ENCODE assay signal across 15 cellular contexts in the genomic region with DNA sequence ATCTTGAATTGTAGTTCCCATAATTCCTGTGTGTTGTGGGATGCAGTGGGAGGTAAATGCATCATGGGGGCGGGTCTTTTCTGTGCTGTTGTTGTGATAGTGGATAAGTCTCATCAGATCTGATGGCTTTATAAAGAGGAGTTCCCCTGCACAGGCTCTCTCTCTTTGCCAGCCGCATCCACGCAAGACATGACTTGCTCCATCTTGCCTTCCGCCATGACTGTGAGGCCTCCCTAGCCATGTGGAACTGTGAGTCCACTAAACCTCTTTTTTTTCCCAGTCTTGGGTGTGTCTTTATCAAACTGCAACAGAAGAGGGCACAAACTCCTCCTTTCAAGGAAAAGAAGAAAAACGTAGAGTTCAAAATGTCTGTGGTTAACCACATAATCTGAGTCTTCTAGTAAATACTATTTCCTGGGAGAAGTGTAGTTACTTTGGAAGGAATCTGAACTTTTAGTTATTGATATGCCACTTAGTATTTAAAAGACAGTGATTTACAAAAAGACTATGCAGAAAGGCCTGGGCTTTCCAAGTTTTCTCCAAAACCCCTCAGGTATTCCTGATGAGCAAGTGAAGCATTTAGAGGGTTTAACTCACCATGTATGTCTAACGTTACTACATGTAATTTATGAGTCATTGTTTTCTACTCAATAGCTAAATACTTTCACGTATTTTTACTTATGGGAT. TPM values are rescaled to one million over a fixed set of nuclear protein-coding genes. Genes with fewer than 3 reads are reported as not detected.
DNase-seq lines count a peak whose midpoint lies in the region; ATAC-seq and TF ChIP-seq lines count a peak whose summit lies in the region.
"Had no signal": no experiment of that assay in that cellular context is flagged by ENCODE, and none has a peak within 500 bp of the region (broad histone marks: within the 10 kb centered on the region; RNA-seq: fewer than 3 reads in every experiment).

No MANE protein-coding gene starts in this region.

- H2AK5ac ChIP-seq in neuronal stem cell (ENCODE audit: low read depth, low read length) = no peak overlapping the region

- H3K4ac ChIP-seq in neuronal stem cell (ENCODE audit: low read length) = no peak overlapping the region

- H3K4me3 ChIP-seq in AG04449 (ENCODE audit: low read depth, low read length) = no peak overlapping the region
- no peak overlapping the region for H3K4me3 ChIP-seq in left ventricle myocardium inferior
- no peak overlapping the region for H3K4me3 ChIP-seq in neuronal stem cell (ENCODE audit: low read length in 2 of 2)
- H3K4me3 ChIP-seq in coronary artery = no peak overlapping the region
- H3K4me3 ChIP-seq: BLaER1 treated with 17β-estradiol and CSF1 and Interleukin-3, amounts not matched to agents 10 nM and 100 nM; GM12878; upper lobe of right lung had no signal

- H3K18ac ChIP-seq in neuronal stem cell (ENCODE audit: low read length) = no peak overlapping the region

- no peaks in the 10 kb centered on the region for H3K27me3 ChIP-seq in left ventricle myocardium inferior (ENCODE audit: low read depth)
- H3K27me3 ChIP-seq in neuronal stem cell (ENCODE audit: control insufficient read depth in 3 of 3, insufficient read depth in 3 of 3, low read depth in 1 of 3, low read length in 3 of 3) = no peaks in the 10 kb centered on the region
- H3K27me3 ChIP-seq: upper lobe of right lung had no signal

- no peak overlapping the region for H4K8ac ChIP-seq in neuronal stem cell (ENCODE audit: low read depth, low read length)

- no CpG with 5 or more reads among the region's 7 CpGs for WGBS in neuronal stem cell (ENCODE audit: extremely low coverage in 2 of 2, insufficient read length in 2 of 2, insufficient replicate concordance in 1 of 2), 2 donors

- H3K4me1 Mint-ChIP-seq in glutamatergic neuron (ENCODE audit: low read depth, unreplicated experiment) = no peaks in the 10 kb centered on the region

- CTCF ChIA-PET in AG04449 (lab: Yijun Ruan, JAX) = interaction anchor here (1.3 to 2.9 kb wide), 5 partner anchors 9 to 102 kb away, joined by 4 to 15 read pairs (median 13); a partner anchor contains a TSS

- no peak overlapping the region for H3K27ac Mint-ChIP-seq in glutamatergic neuron (ENCODE audit: unreplicated experiment)
- H3K27ac Mint-ChIP-seq: activated naive CD4-positive, alpha-beta T cell treated with anti-CD3 and anti-CD28 coated beads, Interleukin-2, amount 50 U/mL, for 72 hours had no signal

- POLR2A ChIA-PET in AG04449 (lab: Yijun Ruan, JAX) = interaction anchor here (0.9 kb wide), 1 partner anchor 9 kb away, joined by 4 read pairs; no protein-coding TSS in a partner anchor

- intact Hi-C loops in left ventricle myocardium inferior (cut with micrococcal nuclease) = loop anchor here (5.0 kb wide), 1 partner anchor 63 kb away; no protein-coding TSS in a partner anchor

- H3K36me3 Mint-ChIP-seq in glutamatergic neuron (ENCODE audit: unreplicated experiment) = no peaks in the 10 kb centered on the region

- H3K4me1 ChIP-seq in left ventricle myocardium inferior (peaks cover 44% of the 10 kb centered on the region), neuronal stem cell (ENCODE audit: control insufficient read depth in 2 of 2, insufficient read depth in 1 of 2, low read depth in 1 of 2, low read length in 2 of 2) (no peaks in the 10 kb centered on the region)

- H3K27ac ChIP-seq in left ventricle myocardium inferior (replicated peaks) (peak overlapping the region; percentile 4), neuronal stem cell (replicated peaks; ENCODE audit: low read length) (no peak overlapping the region), coronary artery (peak overlapping the region in 1 of 2 donors; percentile 19)
- H3K27ac ChIP-seq: BLaER1 treated with 17β-estradiol and CSF1 and Interleukin-3, amounts not matched to agents 10 nM and 100 nM; upper lobe of right lung had no signal

- DNase-seq in AG04449 (ENCODE audit: low read depth, low spot score) (peak; percentile 65), HPDE6-E6E7 (ENCODE audit: extremely low spot score) (peak; percentile 35), amniotic epithelial cell (ENCODE audit: low read depth) (peak; percentile 89), left ventricle myocardium inferior (no peak), neuronal stem cell (ENCODE audit: low spot score) (no peak), coronary artery (ENCODE audit: low spot score) (no peak), glutamatergic neuron (no peak)
- DNase-seq: activated CD4-positive, alpha-beta T cell treated with anti-CD3 and anti-CD28 coated beads, Interleukin-2, amount 50 U/mL, for 48 hours; NCI-H1930; RPMI8226; upper lobe of right lung had no signal

- no peak overlapping the region for H4K91ac ChIP-seq in neuronal stem cell (ENCODE audit: low read depth, low read length, poor library complexity)

- no peak overlapping the region for H3K23ac ChIP-seq in neuronal stem cell (ENCODE audit: low read depth, low read length, poor library complexity)

- H3K4me3 Mint-ChIP-seq in glutamatergic neuron (ENCODE audit: unreplicated experiment) = no peak overlapping the region

- no peak overlapping the region for H2BK5ac ChIP-seq in neuronal stem cell (ENCODE audit: low read length)

- no peak overlapping the region for H3K14ac ChIP-seq in neuronal stem cell (ENCODE audit: low read length)

- TF ChIP-seq CTCF in AG04449 (IDR thresholded peaks at IDR 0.05; ENCODE audit: insufficient read depth, low read length, missing control alignments) = no peak
- no peak for TF ChIP-seq CTCF in left ventricle myocardium inferior (IDR thresholded peaks at IDR 0.05; ENCODE audit: borderline replicate concordance)
- TF ChIP-seq CTCF in coronary artery (IDR thresholded peaks at IDR 0.05) = no peak
- TF ChIP-seq CTCF in glutamatergic neuron (IDR thresholded peaks at IDR 0.05; ENCODE audit: partially characterized antibody, unreplicated experiment) = no peak

- peaks cover 3% of the 10 kb centered on the region for H3K27me3 Mint-ChIP-seq in glutamatergic neuron (ENCODE audit: unreplicated experiment)

- no peaks in the 10 kb centered on the region for H3K9me3 Mint-ChIP-seq in glutamatergic neuron (ENCODE audit: unreplicated experiment)
- H3K9me3 Mint-ChIP-seq: activated naive CD4-positive, alpha-beta T cell treated with anti-CD3 and anti-CD28 coated beads, Interleukin-2, amount 50 U/mL, for 72 hours had no signal

- H3K9me3 ChIP-seq in left ventricle myocardium inferior (replicated peaks) (no peaks in the 10 kb centered on the region), neuronal stem cell (replicated peaks in 1 of 2; ENCODE audit: control insufficient read depth in 2 of 2, insufficient read depth in 1 of 2, low read depth in 1 of 2, low read length in 2 of 2) (peaks cover 0 to 2% of the 10 kb centered on the region in 2 donors)
- H3K9me3 ChIP-seq: BLaER1 treated with 17β-estradiol and CSF1 and Interleukin-3, amounts not matched to agents 10 nM and 100 nM; upper lobe of right lung had no signal

- H3K4me2 ChIP-seq in neuronal stem cell (ENCODE audit: insufficient read depth, low read length, poor library complexity, severe bottlenecking) = no peak overlapping the region

- H3K9ac ChIP-seq in neuronal stem cell (ENCODE audit: low read depth, low read length, poor library complexity) = no peak overlapping the region
- H3K9ac ChIP-seq: BLaER1 treated with 17β-estradiol and CSF1 and Interleukin-3, amounts not matched to agents 10 nM and 100 nM had no signal

- H3K36me3 ChIP-seq in left ventricle myocardium inferior (peaks cover 46% of the 10 kb centered on the region), neuronal stem cell (replicated peaks in 1 of 2; ENCODE audit: control insufficient read depth in 2 of 2, insufficient read depth in 2 of 2, low read length in 2 of 2) (peaks cover 22 to 39% of the 10 kb centered on the region in 2 donors)

- no peak overlapping the region for H2BK120ac ChIP-seq in neuronal stem cell (ENCODE audit: low read depth, low read length)

- H3K79me1 ChIP-seq in neuronal stem cell (ENCODE audit: low read depth, low read length) = no peaks in the 10 kb centered on the region

- H2BK15ac ChIP-seq in neuronal stem cell (ENCODE audit: low read length) = no peak overlapping the region

- H2AFZ ChIP-seq in neuronal stem cell (ENCODE audit: low read length) = no peak overlapping the region

- H2BK12ac ChIP-seq in neuronal stem cell (ENCODE audit: low read length) = no peak overlapping the region

- ATAC-seq in GM18861 (IDR thresholded peaks at IDR 0.05; ENCODE audit: unreplicated experiment) = no peak
- ATAC-seq: activated naive CD4-positive, alpha-beta T cell treated with anti-CD3 and anti-CD28 coated beads, Interleukin-2, amount 50 U/mL, for 72 hours; GM12878; upper lobe of right lung had no signal

RNA-seq across cellular contexts. Expression of a gene that starts 10.0 kb away (rescaled TPM):
- 56.7 TPM for total RNA-seq in left ventricle myocardium inferior
- 3.4 TPM for polyA plus RNA-seq in neuronal stem cell (2013, experiment 1 of 2)
- polyA plus RNA-seq in neuronal stem cell (2013, experiment 2 of 2) = 3.8 TPM
- 1.1 TPM for total RNA-seq in glutamatergic neuron (ENCODE audit: unreplicated experiment)

Comparison
In these comparisons a context has a peak if more than half of its experiments do, and no peak if none do; other contexts are left out.
1. DNase-seq: peak in AG04449 (single experiment), HPDE6-E6E7 (single experiment) and amniotic epithelial cell (single experiment); none in left ventricle myocardium inferior (single experiment), neuronal stem cell (single experiment), coronary artery (single experiment) and glutamatergic neuron (single experiment).
2. RNA of a gene that starts 10.0 kb away (total RNA-seq): 56.7 TPM in left ventricle myocardium inferior (single experiment); 1.1 TPM in glutamatergic neuron (single experiment); every median in the first group is over 10 times any median in the second.